21 cellular contexts compared by ENCODE assay signal in the genomic region with DNA sequence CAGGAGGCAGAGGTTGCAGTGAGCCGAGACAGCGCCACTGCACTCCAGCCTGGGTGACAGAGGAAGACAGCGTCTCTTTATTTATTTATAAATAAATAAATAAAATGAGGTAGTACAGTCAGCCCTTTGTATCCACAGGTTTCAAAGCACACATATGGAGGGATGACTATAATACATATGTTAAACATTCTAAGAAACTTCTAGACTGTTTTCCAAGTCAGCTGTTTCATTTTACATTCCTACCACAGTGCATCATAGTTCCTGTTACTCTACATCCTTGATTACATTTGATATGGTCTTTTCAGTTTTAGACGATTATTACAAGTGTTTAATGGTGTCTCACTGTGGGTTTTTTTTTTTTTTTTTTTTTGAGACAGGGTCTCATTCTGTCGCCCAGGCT.
"Had no signal": no experiment of that assay in that cellular context is flagged by ENCODE, and none has a peak within 500 bp of the region (broad histone marks: within the 10 kb centered on the region; RNA-seq: fewer than 3 reads in every experiment).

No MANE protein-coding gene starts in this region.

- H3K9me3 ChIP-seq: colonic mucosa, esophagus muscularis mucosa, gastroesophageal sphincter, heart left ventricle, left lung, lower lobe of right lung, mucosa of descending colon had no signal

- H3K27ac Mint-ChIP-seq: dendritic cell treated with granulocyte-macrophage colony-stimulating factor and Interleukin-4, amounts not matched to agents 40 ng/mL and 50 ng/mL, for 4 days; effector memory CD8-positive, alpha-beta T cell; endodermal cell; immature natural killer cell; mesothelial cell of epicardium; naive thymus-derived CD8-positive, alpha-beta T cell had no signal

- H3K27me3 Mint-ChIP-seq: dendritic cell treated with granulocyte-macrophage colony-stimulating factor and Interleukin-4, amounts not matched to agents 40 ng/mL and 50 ng/mL, for 4 days; effector memory CD8-positive, alpha-beta T cell; naive B cell; naive thymus-derived CD8-positive, alpha-beta T cell had no signal

- H3K4me3 Mint-ChIP-seq: dendritic cell treated with granulocyte-macrophage colony-stimulating factor and Interleukin-4, amounts not matched to agents 40 ng/mL and 50 ng/mL, for 4 days; effector memory CD8-positive, alpha-beta T cell; endodermal cell; immature natural killer cell; mesothelial cell of epicardium; naive B cell; naive thymus-derived CD8-positive, alpha-beta T cell had no signal

- H3K4me2 ChIP-seq: hepatocyte had no signal

- H3K27me3 ChIP-seq: colonic mucosa, esophagus muscularis mucosa, gastroesophageal sphincter, heart left ventricle, hepatocyte, left lung had no signal

- H3K27ac ChIP-seq: colonic mucosa, esophagus muscularis mucosa, gastroesophageal sphincter, heart left ventricle, hepatocyte, left lung, lower lobe of right lung had no signal

- DNase-seq: colonic mucosa; cortex of kidney; effector CD8-positive, alpha-beta T cell; effector memory CD8-positive, alpha-beta T cell; endodermal cell; heart left ventricle; hypothalamus; immature natural killer cell; left cardiac atrium; left lung; left ventricle myocardium superior; lower lobe of right lung; mesenchymal stem cell; mucosa of descending colon; naive B cell; naive thymus-derived CD8-positive, alpha-beta T cell had no signal

- H3K36me3 ChIP-seq: colonic mucosa had no signal

- H3K9me3 Mint-ChIP-seq: effector memory CD8-positive, alpha-beta T cell; immature natural killer cell had no signal

- H3K4me3 ChIP-seq: colonic mucosa, esophagus muscularis mucosa, gastroesophageal sphincter, heart left ventricle, hepatocyte, left lung, lower lobe of right lung, mucosa of descending colon had no signal

- ATAC-seq: effector memory CD8-positive, alpha-beta T cell; gastroesophageal sphincter; heart left ventricle; left cardiac atrium; left lung; left ventricle myocardium superior; lower lobe of right lung; mucosa of descending colon; naive thymus-derived CD8-positive, alpha-beta T cell had no signal

- H2AFZ ChIP-seq: hepatocyte had no signal

- H3K4me1 ChIP-seq: colonic mucosa, left lung, lower lobe of right lung had no signal

- H3K4me1 Mint-ChIP-seq: endodermal cell, mesothelial cell of epicardium had no signal
